Comparison of ENCODE assay signal across 23 cellular contexts in the genomic region with DNA sequence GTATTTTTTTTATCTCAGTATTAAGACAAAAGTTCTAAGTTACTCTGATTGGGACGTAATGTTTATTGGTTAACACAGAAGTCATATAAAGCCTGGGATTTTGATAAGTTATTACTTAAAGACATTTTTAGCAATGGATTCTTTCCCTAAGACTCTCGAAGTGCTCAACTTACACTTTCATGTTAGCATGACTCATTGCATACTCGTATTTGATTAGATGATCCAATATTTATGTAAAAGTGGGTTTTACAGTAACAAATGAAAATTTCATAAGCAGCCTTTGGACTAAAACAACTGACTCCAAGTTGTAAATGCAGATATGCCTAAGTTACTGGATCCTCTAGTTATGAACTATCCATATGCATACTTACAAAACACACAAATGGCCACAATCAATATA.
DNase-seq lines count a peak whose midpoint lies in the region; ATAC-seq, FAIRE-seq and TF ChIP-seq lines count a peak whose summit lies in the region.
"Had no signal": no experiment of that assay in that cellular context is flagged by ENCODE, and none has a peak within 500 bp of the region (broad histone marks: within the 10 kb centered on the region; RNA-seq: fewer than 3 reads in every experiment).

No MANE protein-coding gene starts in this region.

- H2BK20ac ChIP-seq in IMR-90 (ENCODE audit: low read depth, low read length): no peak overlapping the region

- H3K27ac ChIP-seq in IMR-90 (ENCODE audit: insufficient read depth, low read length): no peak overlapping the region
- H3K27ac ChIP-seq in small intestine (ENCODE audit: low read depth in 1 of 2, low read length in 1 of 2): no peak overlapping the region
- H3K27ac ChIP-seq: BLaER1 had no signal

- in situ Hi-C loops in IMR-90 (cut with MboI; ENCODE audit: low sequenced_read_pairs): no loop called here

- POLR2A ChIA-PET in IMR-90 (lab: Charles Lee; ENCODE audit: unreplicated experiment): no interaction called here

- H3K36me3 ChIP-seq in IMR-90 (ENCODE audit: control insufficient read depth, insufficient read depth, low read length) (no peaks in the 10 kb centered on the region), small intestine (ENCODE audit: control insufficient read depth in 2 of 2, insufficient read depth in 2 of 2, low read length in 2 of 2) (no peaks in the 10 kb centered on the region)
- H3K36me3 ChIP-seq: BE2C, BLaER1 had no signal

- H3K9me1 ChIP-seq in IMR-90 (ENCODE audit: insufficient read depth, low read length): no peaks in the 10 kb centered on the region

- H3K9me3 ChIP-seq in IMR-90 (ENCODE audit: control insufficient read depth, insufficient read depth, low read length): peaks cover 3% of the 10 kb centered on the region; the same call in 1 of the 2 replicates
- H3K9me3 ChIP-seq in small intestine (ENCODE audit: control insufficient read depth, low read depth): no peaks in the 10 kb centered on the region
- H3K9me3 ChIP-seq: BE2C had no signal

- H4K5ac ChIP-seq in IMR-90 (ENCODE audit: low read depth, low read length): no peak overlapping the region

- TF ChIP-seq RAD21 in IMR-90 (IDR thresholded peaks at IDR 0.05; ENCODE audit: low read length): no peak

- no peak overlapping the region for H4K8ac ChIP-seq in IMR-90 (ENCODE audit: low read depth in 2 of 2, low read length in 2 of 2)

- no peak for FAIRE-seq in small intestine (lab: Jason Lieb, UNC)
- FAIRE-seq: A204.1, GM12878, GM12892, GM18507 had no signal

- TF ChIP-seq POLR2A in IMR-90 (IDR thresholded peaks at IDR 0.05; ENCODE audit: low read depth, low read length): no peak

- H4K91ac ChIP-seq in IMR-90 (ENCODE audit: insufficient read depth, low read depth, low read length): no peak overlapping the region

- H3K14ac ChIP-seq in IMR-90 (replicated peaks; ENCODE audit: low read depth, low read length): no peak overlapping the region

- no peak overlapping the region for H2AK5ac ChIP-seq in IMR-90 (ENCODE audit: low read depth, low read length)

- H3K4me1 ChIP-seq in IMR-90 (ENCODE audit: control insufficient read depth, insufficient read depth, low read length) (no peaks in the 10 kb centered on the region), small intestine (ENCODE audit: control insufficient read depth in 2 of 2, insufficient read depth in 1 of 2, low read depth in 1 of 2, low read length in 1 of 2) (no peaks in the 10 kb centered on the region)
- H3K4me1 ChIP-seq: BE2C, BLaER1 had no signal

- H3K18ac ChIP-seq in IMR-90 (ENCODE audit: low read depth, low read length): no peak overlapping the region

- H3K79me1 ChIP-seq in IMR-90 (ENCODE audit: low read depth in 1 of 2, low read length in 2 of 2): no peaks in the 10 kb centered on the region

- H3K27me3 ChIP-seq in IMR-90 (ENCODE audit: control insufficient read depth, insufficient read depth, low read length) (no peaks in the 10 kb centered on the region), small intestine (ENCODE audit: control insufficient read depth in 2 of 2, insufficient read depth in 2 of 2, low read length in 2 of 2) (no peaks in the 10 kb centered on the region)
- H3K27me3 ChIP-seq: BE2C, BLaER1 had no signal

- dilution Hi-C loops in IMR-90 (cut with HindIII; ENCODE audit: low sequenced_read_pairs, unreplicated experiment): no loop called here

- no peak for TF ChIP-seq CTCF in IMR-90 (conservative IDR thresholded peaks at IDR 0.05; ENCODE audit: low read depth, low read length)

- no peak overlapping the region for H2BK15ac ChIP-seq in IMR-90 (ENCODE audit: low read depth, low read length)

- H3K9ac ChIP-seq in IMR-90 (ENCODE audit: low read depth, low read length): no peak overlapping the region
- H3K9ac ChIP-seq: BLaER1 had no signal

- no TSS peak for BruUV-seq in IMR-90 (replicated peaks; lab: Mats Ljungman, UMichigan)

- H3K23ac ChIP-seq in IMR-90 (ENCODE audit: low read depth, low read length): no peak overlapping the region

- H2BK120ac ChIP-seq in IMR-90 (ENCODE audit: low read depth, low read length): no peak overlapping the region

- no CpG with 5 or more reads among the region's 3 CpGs for WGBS in IMR-90 (ENCODE audit: extremely low coverage in 2 of 2, insufficient read length in 1 of 2), 2 experiments
- WGBS in small intestine, 3 donors: 63 to 75% (median 70%) methylated on average over 3 of the region's 3 CpGs

- no peak overlapping the region for H3K4me3 ChIP-seq in IMR-90 (ENCODE audit: insufficient read depth, low read depth, low read length)
- no peak overlapping the region for H3K4me3 ChIP-seq in small intestine (ENCODE audit: low read depth in 1 of 2, low read length in 2 of 2)
- H3K4me3 ChIP-seq: BLaER1, GM12878 had no signal

- H4K20me1 ChIP-seq in IMR-90 (ENCODE audit: insufficient read depth, low read length): no peaks in the 10 kb centered on the region
- H4K20me1 ChIP-seq: BLaER1 had no signal

- H3K4me2 ChIP-seq in IMR-90 (ENCODE audit: low read depth, low read length): no peak overlapping the region
- H3K4me2 ChIP-seq: BLaER1 had no signal

- H2AFZ ChIP-seq in IMR-90 (replicated peaks; ENCODE audit: low read length, poor library complexity): no peak overlapping the region

- no peak overlapping the region for H2BK5ac ChIP-seq in IMR-90 (ENCODE audit: low read depth, low read length, poor library complexity, severe bottlenecking)

- no peak overlapping the region for H3K56ac ChIP-seq in IMR-90 (ENCODE audit: extremely low read depth, insufficient read depth, low read length)

- H3K4ac ChIP-seq in IMR-90 (ENCODE audit: low read depth, low read length): no peak overlapping the region

- CTCF ChIA-PET in IMR-90 (lab: Yijun Ruan, JAX): no interaction called here

- intact Hi-C loops in IMR-90 (cut with micrococcal nuclease): no loop called here

- no peak for ATAC-seq in IMR-90 (ENCODE audit: low read depth)
- no peak for ATAC-seq in HG03039 (IDR thresholded peaks at IDR 0.05; ENCODE audit: unreplicated experiment)
- ATAC-seq: GM12878 had no signal

- peak; percentile 11 for DNase-seq in IMR-90
- DNase-seq in RKO (ENCODE audit: low spot score): peak; percentile 3
- no peak for DNase-seq in DMS79 (lab: John Stamatoyannopoulos, UW)
- DNase-seq in small intestine: no peak
- DNase-seq: 8988T; ACHN; BE2C; C1 segment of cervical spinal cord; CD4-positive, alpha-beta memory T cell; CD4-positive, CD25-positive, alpha-beta regulatory T cell; CD8-positive, alpha-beta memory T cell; COR-L47; DMS 273 treated with DMSO at 0.1 percent for 48 hours; DMS153; DMS53; DMS79 treated with DMSO at 0.1 percent for 48 hours; GDM1 had no signal

- no peak overlapping the region for H2AK9ac ChIP-seq in IMR-90 (replicated peaks; ENCODE audit: low read depth, low read length, poor library complexity)

TF ChIP-seq in IMR-90, 13 proteins besides CTCF, POLR2A, EP300 and RAD21:
- no peak for TF ChIP-seq ELK1 (IDR thresholded peaks at IDR 0.05; ENCODE audit: borderline replicate concordance, low read depth, low read length)
- no peak for TF ChIP-seq MAZ (IDR thresholded peaks at IDR 0.05; ENCODE audit: borderline replicate concordance, low read depth, low read length)
- TF ChIP-seq BHLHE40 (IDR thresholded peaks at IDR 0.05; ENCODE audit: low read depth, low read length): no peak
- no peak for TF ChIP-seq CEBPB (IDR thresholded peaks at IDR 0.05; ENCODE audit: low read depth, low read length)
- TF ChIP-seq, protein P1, sequence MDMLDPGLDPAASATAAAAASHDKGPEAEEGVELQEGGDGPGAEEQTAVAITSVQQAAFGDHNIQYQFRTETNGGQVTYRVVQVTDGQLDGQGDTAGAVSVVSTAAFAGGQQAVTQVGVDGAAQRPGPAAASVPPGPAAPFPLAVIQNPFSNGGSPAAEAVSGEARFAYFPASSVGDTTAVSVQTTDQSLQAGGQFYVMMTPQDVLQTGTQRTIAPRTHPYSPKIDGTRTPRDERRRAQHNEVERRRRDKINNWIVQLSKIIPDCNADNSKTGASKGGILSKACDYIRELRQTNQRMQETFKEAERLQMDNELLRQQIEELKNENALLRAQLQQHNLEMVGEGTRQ (IDR thresholded peaks at IDR 0.05; ENCODE audit: low read depth, low read length): no peak
- TF ChIP-seq CHD1 (IDR thresholded peaks at IDR 0.05; ENCODE audit: low read depth, low read length): no peak
- no peak for TF ChIP-seq MXI1 (IDR thresholded peaks at IDR 0.05; ENCODE audit: borderline replicate concordance, low read depth, low read length)
- no peak for TF ChIP-seq RCOR1 (IDR thresholded peaks at IDR 0.05; ENCODE audit: insufficient replicate concordance, low read length)
- TF ChIP-seq RFX5 (IDR thresholded peaks at IDR 0.05; ENCODE audit: low read depth, low read length): no peak
- TF ChIP-seq SMC3 (IDR thresholded peaks at IDR 0.05; ENCODE audit: low read depth, low read length): no peak
- TF ChIP-seq MAFK (IDR thresholded peaks at IDR 0.05; ENCODE audit: low read depth, low read length): no peak
- TF ChIP-seq FOS (IDR thresholded peaks at IDR 0.05; ENCODE audit: low read depth, low read length): no peak
- TF ChIP-seq NFE2L2 (IDR thresholded peaks at IDR 0.05; ENCODE audit: low read depth, low read length): no peak

Comparison
In these comparisons a context has a peak if more than half of its experiments do, and no peak if none do; other contexts are left out.
1. DNase-seq: peak in IMR-90 (single experiment) and RKO (single experiment); none in DMS79 (single experiment) and small intestine (single experiment).